Comparison of ENCODE assay signal across 1 cellular context in genomic region chr1:83516369-83516768, GRCh38.
TF ChIP-seq lines count a peak whose summit lies in the region.

No MANE protein-coding gene starts in this region.

TF ChIP-seq in H1, 55 proteins besides CTCF, POLR2A, EP300 and RAD21:
- TF ChIP-seq CHD7 (IDR thresholded peaks at IDR 0.05; ENCODE audit: insufficient replicate concordance, low read length) (no peak), CBX8 (IDR thresholded peaks at IDR 0.05; ENCODE audit: borderline replicate concordance, low read depth, low read length) (no peak)
